ENCODE assay signal across 11 cellular contexts in genomic region chr18:845152-845819, GRCh38. TPM values are rescaled to one million over a fixed set of nuclear protein-coding genes. Genes with fewer than 3 reads are reported as not detected.
DNase-seq lines count a peak whose midpoint lies in the region; TF ChIP-seq lines count a peak whose summit lies in the region.
"Had no signal": no experiment of that assay in that cellular context is flagged by ENCODE, and none has a peak within 500 bp of the region (broad histone marks: within the 10 kb centered on the region; RNA-seq: fewer than 3 reads in every experiment).

No MANE protein-coding gene starts in this region.

- H3K4me1 ChIP-seq in BLaER1 treated with 17β-estradiol and CSF1 and Interleukin-3, amounts not matched to agents 10 nM and 100 nM, result peaks cover 6 to 39% (median 14%) of the 10 kb centered on the region in 10 experiments; a peak in 18 of 20 replicates
- H3K4me1 ChIP-seq in mesodermal cell (ENCODE audit: control insufficient read depth, insufficient read depth, low read length, poor library complexity, severe bottlenecking), result peaks cover 4% of the 10 kb centered on the region

- no peaks in the 10 kb centered on the region for H4K20me1 ChIP-seq in BLaER1 treated with 17β-estradiol and CSF1 and Interleukin-3, amounts not matched to agents 10 nM and 100 nM

- peaks cover 6% of the 10 kb centered on the region for H3K27me3 Mint-ChIP-seq in endothelial cell (ENCODE audit: unreplicated experiment)

- DNase-seq in MV-4-11 (lab: John Stamatoyannopoulos, UW) (peak; percentile 67), endothelial cell (ENCODE audit: low spot score) (no peak), activated gamma-delta T cell (lab: John Stamatoyannopoulos, UW) (no peak), AG20443 (ENCODE audit: low spot score) (no peak), NCI-H345 (lab: John Stamatoyannopoulos, UW) (no peak), HK-2 (ENCODE audit: unreplicated experiment) (no peak)
- DNase-seq: activated CD4-positive, alpha-beta memory T cell treated with anti-CD3 and anti-CD28 coated beads, Interleukin-2, amount 10 ng/mL, durations not matched to agents 7 days and 5 days; stimulated activated naive CD4-positive, alpha-beta T cell treated with Interleukin-2 at 50 U/mL for 16 hours had no signal

- H3K9ac ChIP-seq in BLaER1 treated with 17β-estradiol and CSF1 and Interleukin-3, amounts not matched to agents 10 nM and 100 nM, result no peak overlapping the region; a peak in 1 of 22 replicates

- peak overlapping the region; percentile 48 for H3K27ac Mint-ChIP-seq in endothelial cell (ENCODE audit: unreplicated experiment)
- H3K27ac Mint-ChIP-seq: activated CD4-positive, alpha-beta memory T cell treated with anti-CD3 and anti-CD28 coated beads, Interleukin-2, amount 10 ng/mL, durations not matched to agents 7 days and 5 days had no signal

- H3K36me3 Mint-ChIP-seq in endothelial cell (ENCODE audit: low read depth, unreplicated experiment), result no peaks in the 10 kb centered on the region

- H3K4me1 Mint-ChIP-seq in endothelial cell (ENCODE audit: unreplicated experiment), result peaks cover 29% of the 10 kb centered on the region

- 0 out of 20 replicates have a peak overlapping the region, but pooled peaks of 1 of the 10 experiments have one; percentile 41 for H3K4me3 ChIP-seq in BLaER1 treated with 17β-estradiol and CSF1 and Interleukin-3, amounts not matched to agents 10 nM and 100 nM
- H3K4me3 ChIP-seq in mesodermal cell (ENCODE audit: extremely low read depth, insufficient read depth, low read length, poor library complexity, severe bottlenecking), result no peak overlapping the region
- H3K4me3 ChIP-seq: cardiac muscle cell had no signal

- H3K9me3 Mint-ChIP-seq in endothelial cell (ENCODE audit: unreplicated experiment), result no peaks in the 10 kb centered on the region
- H3K9me3 Mint-ChIP-seq: activated CD4-positive, alpha-beta memory T cell treated with anti-CD3 and anti-CD28 coated beads, Interleukin-2, amount 10 ng/mL, durations not matched to agents 7 days and 5 days had no signal

- H3K27ac ChIP-seq in BLaER1 treated with 17β-estradiol and CSF1 and Interleukin-3, amounts not matched to agents 10 nM and 100 nM, result peak overlapping the region in 8 of 11 experiments; percentile 28 to 68 (median 51); a peak in 14 of 22 replicates
- peak overlapping the region; percentile 49 for H3K27ac ChIP-seq in mesodermal cell (ENCODE audit: low read depth, low read length, severe bottlenecking)
- H3K27ac ChIP-seq: cardiac muscle cell had no signal

- peak overlapping the region; percentile 21 to 69 (median 52); a peak in 20 of 22 replicates for H3K4me2 ChIP-seq in BLaER1 treated with 17β-estradiol and CSF1 and Interleukin-3, amounts not matched to agents 10 nM and 100 nM

- H3K9me3 ChIP-seq in BLaER1 treated with 17β-estradiol and CSF1 and Interleukin-3, amounts not matched to agents 10 nM and 100 nM (replicated peaks in 1 of 11), result no peaks in the 10 kb centered on the region
- H3K9me3 ChIP-seq in mesodermal cell (ENCODE audit: control insufficient read depth, low read length), result no peaks in the 10 kb centered on the region

- WGBS in mesodermal cell (ENCODE audit: insufficient coverage in 2 of 2), 2 experiments, result 67 to 69% methylated on average over 2 of the region's 9 CpGs

- no peak for TF ChIP-seq CTCF in endothelial cell (IDR thresholded peaks at IDR 0.05; ENCODE audit: unreplicated experiment)

- H3K36me3 ChIP-seq in BLaER1 treated with 17β-estradiol and CSF1 and Interleukin-3, amounts not matched to agents 10 nM and 100 nM, result no peaks in the 10 kb centered on the region
- H3K36me3 ChIP-seq in mesodermal cell (ENCODE audit: control insufficient read depth, insufficient read depth, low read length), result no peaks in the 10 kb centered on the region
- H3K36me3 ChIP-seq: cardiac muscle cell had no signal

- H3K4me3 Mint-ChIP-seq in endothelial cell (ENCODE audit: unreplicated experiment), result no peak overlapping the region
- H3K4me3 Mint-ChIP-seq: activated CD4-positive, alpha-beta memory T cell treated with anti-CD3 and anti-CD28 coated beads, Interleukin-2, amount 10 ng/mL, durations not matched to agents 7 days and 5 days had no signal

- no peaks in the 10 kb centered on the region for H3K27me3 ChIP-seq in BLaER1 treated with 17β-estradiol and CSF1 and Interleukin-3, amounts not matched to agents 10 nM and 100 nM

RNA-seq across cellular contexts. Expression of gene YES1, which starts 33.2 kb away (rescaled TPM):
- 190 TPM for total RNA-seq in endothelial cell (ENCODE audit: unreplicated experiment)
- polyA plus RNA-seq in mesodermal cell (2013, experiment 1 of 2), result 74.2 TPM
- polyA plus RNA-seq in mesodermal cell (2013, experiment 2 of 2), result 71.6 TPM

RNA-seq across cellular contexts. Expression of gene ADCYAP1, which starts 59.4 kb away (rescaled TPM):
- total RNA-seq in endothelial cell (ENCODE audit: unreplicated experiment), result 18.5 TPM
- polyA plus RNA-seq in mesodermal cell (2013, experiment 1 of 2), result 2.7 TPM
- 2.8 TPM for polyA plus RNA-seq in mesodermal cell (2013, experiment 2 of 2)
- total RNA-seq: activated CD4-positive, alpha-beta memory T cell treated with anti-CD3 and anti-CD28 coated beads, Interleukin-2, amount 10 ng/mL, durations not matched to agents 7 days and 5 days; cardiac muscle cell had no signal
- polyA plus RNA-seq: cardiac muscle cell had no signal
